17 cellular contexts compared by ENCODE assay signal in genomic region chr22:21092797-21093554, GRCh38. TPM values are rescaled to one million over a fixed set of nuclear protein-coding genes. Genes with fewer than 3 reads are reported as not detected.
DNase-seq lines count a peak whose midpoint lies in the region; ATAC-seq and TF ChIP-seq lines count a peak whose summit lies in the region.
"Had no signal": no experiment of that assay in that cellular context is flagged by ENCODE, and none has a peak within 500 bp of the region (broad histone marks: within the 10 kb centered on the region; RNA-seq: fewer than 3 reads in every experiment).

No MANE protein-coding gene starts in this region.

- H3K4me1 Mint-ChIP-seq in endodermal cell, result peaks cover 12% of the 10 kb centered on the region
- peaks cover 10% of the 10 kb centered on the region for H3K4me1 Mint-ChIP-seq in mesothelial cell of epicardium
- no peaks in the 10 kb centered on the region for H3K4me1 Mint-ChIP-seq in stimulated activated memory B cell treated with anti-CD40 and anti-IgM and Interleukin-4, amounts not matched to agents 10 μg/mL and 1 μg/mL and 100 μg/mL, for 72 hours
- H3K4me1 Mint-ChIP-seq: GM23338 had no signal

- H3K27me3 ChIP-seq in right atrium auricular region, result no peaks in the 10 kb centered on the region
- no peaks in the 10 kb centered on the region for H3K27me3 ChIP-seq in endodermal cell (ENCODE audit: control insufficient read depth, insufficient read depth, low read length, poor library complexity, severe bottlenecking)
- H3K27me3 ChIP-seq: BLaER1 had no signal

- H3K9me3 ChIP-seq in right atrium auricular region, result no peaks in the 10 kb centered on the region
- no peaks in the 10 kb centered on the region for H3K9me3 ChIP-seq in endodermal cell (ENCODE audit: control insufficient read depth, low read length)
- H3K9me3 ChIP-seq: BLaER1 had no signal

- H3K4me3 ChIP-seq in right atrium auricular region (no peak overlapping the region), endodermal cell (ENCODE audit: low read length) (no peak overlapping the region)
- H3K4me3 ChIP-seq: BLaER1, GM23338 had no signal

- WGBS in endodermal cell (ENCODE audit: insufficient coverage in 1 of 2, insufficient read length in 1 of 2), 2 experiments, result 94 to 100% methylated on average over 1 to 3 of the region's 3 CpGs

- ATAC-seq in Right ventricle myocardium superior (ENCODE audit: poor library complexity), result no peak
- ATAC-seq in HG03457 (IDR thresholded peaks at IDR 0.05; ENCODE audit: unreplicated experiment), result no peak
- ATAC-seq in stimulated activated memory B cell treated with anti-CD40 and anti-IgM and Interleukin-4, amounts not matched to agents 10 μg/mL and 1 μg/mL and 100 μg/mL, for 72 hours, result no peak
- ATAC-seq: CD8-positive, alpha-beta T cell; GM23338 had no signal

- TF ChIP-seq CTCF in right atrium auricular region (IDR thresholded peaks at IDR 0.05) (no peak), endodermal cell (conservative IDR thresholded peaks at IDR 0.05) (no peak), mesothelial cell of epicardium (IDR thresholded peaks at IDR 0.05; ENCODE audit: unreplicated experiment) (no peak)

- H3K27ac Mint-ChIP-seq in endodermal cell, result peak overlapping the region; percentile 14
- H3K27ac Mint-ChIP-seq in mesothelial cell of epicardium, result peak overlapping the region; percentile 91
- no peak overlapping the region for H3K27ac Mint-ChIP-seq in stimulated activated memory B cell treated with anti-CD40 and anti-IgM and Interleukin-4, amounts not matched to agents 10 μg/mL and 1 μg/mL and 100 μg/mL, for 72 hours
- H3K27ac Mint-ChIP-seq: CD8-positive, alpha-beta T cell; GM23338 had no signal

- H3K9ac ChIP-seq in endodermal cell (ENCODE audit: extremely low read depth, low read length, poor library complexity, severe bottlenecking), result no peak overlapping the region
- H3K9ac ChIP-seq: BLaER1 had no signal

- H3K27ac ChIP-seq in right atrium auricular region, result no peak overlapping the region
- no peak overlapping the region for H3K27ac ChIP-seq in endodermal cell (ENCODE audit: low read depth, low read length)
- H3K27ac ChIP-seq: BLaER1 had no signal

- H3K36me3 ChIP-seq in right atrium auricular region (no peaks in the 10 kb centered on the region), endodermal cell (ENCODE audit: control insufficient read depth, insufficient read depth, low read length) (no peaks in the 10 kb centered on the region)
- H3K36me3 ChIP-seq: BLaER1 had no signal

- H3K9me3 Mint-ChIP-seq in endodermal cell (no peaks in the 10 kb centered on the region), mesothelial cell of epicardium (no peaks in the 10 kb centered on the region)
- H3K9me3 Mint-ChIP-seq in stimulated activated memory B cell treated with anti-CD40 and anti-IgM and Interleukin-4, amounts not matched to agents 10 μg/mL and 1 μg/mL and 100 μg/mL, for 72 hours, result no peaks in the 10 kb centered on the region
- H3K9me3 Mint-ChIP-seq: CD8-positive, alpha-beta T cell; GM23338 had no signal

- H3K27me3 Mint-ChIP-seq in endodermal cell (ENCODE audit: insufficient read depth), result peaks cover 2% of the 10 kb centered on the region
- H3K27me3 Mint-ChIP-seq in mesothelial cell of epicardium (ENCODE audit: low read depth), result no peaks in the 10 kb centered on the region
- H3K27me3 Mint-ChIP-seq in stimulated activated memory B cell treated with anti-CD40 and anti-IgM and Interleukin-4, amounts not matched to agents 10 μg/mL and 1 μg/mL and 100 μg/mL, for 72 hours, result peaks cover 3% of the 10 kb centered on the region

- H3K4me1 ChIP-seq in right atrium auricular region, result no peaks in the 10 kb centered on the region
- no peaks in the 10 kb centered on the region for H3K4me1 ChIP-seq in endodermal cell (ENCODE audit: control insufficient read depth, insufficient read depth, low read length)

- H3K4me3 Mint-ChIP-seq in endodermal cell (no peak overlapping the region), mesothelial cell of epicardium (no peak overlapping the region)
- H3K4me3 Mint-ChIP-seq in stimulated activated memory B cell treated with anti-CD40 and anti-IgM and Interleukin-4, amounts not matched to agents 10 μg/mL and 1 μg/mL and 100 μg/mL, for 72 hours, result no peak overlapping the region
- H3K4me3 Mint-ChIP-seq: CD8-positive, alpha-beta T cell; GM23338 had no signal

- DNase-seq in right atrium auricular region (ENCODE audit: low spot score) (peak; percentile 16), Right ventricle myocardium superior (no peak), endodermal cell (no peak), mesothelial cell of epicardium (ENCODE audit: low spot score in 2 of 2, unreplicated experiment in 2 of 2) (no peak), posterior vena cava (ENCODE audit: low spot score) (no peak)
- DNase-seq: 8988T; CD8-positive, alpha-beta T cell; COR-L47; DMS 273 treated with DMSO at 0.1 percent for 48 hours; HCEC 1CT; IMR-90 had no signal

- H3K36me3 Mint-ChIP-seq in endodermal cell (ENCODE audit: low read depth), result no peaks in the 10 kb centered on the region
- no peaks in the 10 kb centered on the region for H3K36me3 Mint-ChIP-seq in mesothelial cell of epicardium
- H3K36me3 Mint-ChIP-seq in stimulated activated memory B cell treated with anti-CD40 and anti-IgM and Interleukin-4, amounts not matched to agents 10 μg/mL and 1 μg/mL and 100 μg/mL, for 72 hours, result no peaks in the 10 kb centered on the region
- H3K36me3 Mint-ChIP-seq: CD8-positive, alpha-beta T cell had no signal

- intact Hi-C loops in Right ventricle myocardium superior (cut with DNase I) (no loop called here), posterior vena cava (cut with DNase I) (loop anchor here in 1 of 2 donors (1.0 kb wide), 1 partner anchor 68 kb away; no protein-coding TSS in a partner anchor)

RNA-seq across cellular contexts. Expression of gene LRRC74B, which starts 47.2 kb away (rescaled TPM):
- total RNA-seq in right atrium auricular region (not detected), Right ventricle myocardium superior (not detected), endodermal cell (not detected), mesothelial cell of epicardium (0.18 TPM in 1 of 3 replicates, not detected in the others), posterior vena cava (not detected)
- polyA plus RNA-seq in endodermal cell (2013, experiment 1 of 2), result 0.39 TPM
- polyA plus RNA-seq in endodermal cell (2013, experiment 2 of 2), result 0.58 TPM
- total RNA-seq: A673; CD8-positive, alpha-beta T cell; GM23338; IMR-90 had no signal
- polyA plus RNA-seq: AG04450, GM23338, IMR-90 had no signal
